Comparison of ENCODE assay signal across 9 cellular contexts in genomic region chr3:195160257-195160898, GRCh38.
A peak's percentile ranks its signal among the peaks of the same experiment; 100 is the strongest.
DNase-seq lines count a peak whose midpoint lies in the region; ATAC-seq, FAIRE-seq and TF ChIP-seq lines count a peak whose summit lies in the region.
"Had no signal": no experiment of that assay in that cellular context is flagged by ENCODE, and none has a peak within 500 bp of the region (broad histone marks: within the 10 kb centered on the region; RNA-seq: fewer than 3 reads in every experiment).

No MANE protein-coding gene starts in this region.

- peak overlapping the region; percentile 8 for H3K9ac ChIP-seq in astrocyte (ENCODE audit: low read length)

- DNase-seq in HT1080 (ENCODE audit: low read depth) (peak; percentile 52), astrocyte (ENCODE audit: low read depth) (no peak), iris pigment epithelial cell (ENCODE audit: low read depth) (peak; percentile 28), suprapubic skin (ENCODE audit: low spot score in 2 of 2) (no peak), RPMI8226 (no peak), DMS 273 (lab: John Stamatoyannopoulos, UW; ENCODE audit: unreplicated experiment) (no peak)
- DNase-seq in activated CD4-positive, alpha-beta T cell treated with anti-CD3 and anti-CD28 coated beads, Interleukin-2, amount 50 U/mL, for 48 hours, result no peak
- DNase-seq: activated gamma-delta T cell treated with Interleukin-2 at 50 U/mL for 16 hours had no signal

- H3K27ac Mint-ChIP-seq in astrocyte (ENCODE audit: unreplicated experiment), result peak overlapping the region; percentile 58

- no peak for TF ChIP-seq EP300 in suprapubic skin (IDR thresholded peaks at IDR 0.05)

- H3K36me3 ChIP-seq in astrocyte (ENCODE audit: insufficient read depth, low read length) (no peaks in the 10 kb centered on the region), suprapubic skin (no peaks in the 10 kb centered on the region)

- H3K4me1 ChIP-seq in astrocyte (ENCODE audit: insufficient read depth, low read length) (peaks cover 22% of the 10 kb centered on the region), suprapubic skin (peaks cover 39% of the 10 kb centered on the region)

- H3K4me1 Mint-ChIP-seq in astrocyte (ENCODE audit: low read depth, unreplicated experiment), result peaks cover 21% of the 10 kb centered on the region

- no peak for TF ChIP-seq CTCF in astrocyte (IDR thresholded peaks at IDR 0.05; ENCODE audit: insufficient read depth, low read depth, low read length)
- no peak for TF ChIP-seq CTCF in suprapubic skin (IDR thresholded peaks at IDR 0.05)

- H4K20me1 ChIP-seq in astrocyte (ENCODE audit: insufficient read depth, low read length), result no peaks in the 10 kb centered on the region

- H3K27me3 ChIP-seq in astrocyte (ENCODE audit: insufficient read depth, low read length), result no peaks in the 10 kb centered on the region
- no peaks in the 10 kb centered on the region for H3K27me3 ChIP-seq in suprapubic skin

- H3K4me2 ChIP-seq in astrocyte (ENCODE audit: low read length), result peak overlapping the region; percentile 44

- H3K27ac ChIP-seq in astrocyte (ENCODE audit: low read depth, low read length) (peak overlapping the region; percentile 0), suprapubic skin (peak overlapping the region; percentile 62)

- H3K36me3 Mint-ChIP-seq in astrocyte (ENCODE audit: low read depth, unreplicated experiment), result no peaks in the 10 kb centered on the region

- ATAC-seq in HG02884 (IDR thresholded peaks at IDR 0.05; ENCODE audit: unreplicated experiment), result no peak

- no peaks in the 10 kb centered on the region for H3K9me3 Mint-ChIP-seq in astrocyte (ENCODE audit: unreplicated experiment)

- no peaks in the 10 kb centered on the region for H3K27me3 Mint-ChIP-seq in astrocyte (ENCODE audit: low read depth, unreplicated experiment)

- H3K4me3 Mint-ChIP-seq in astrocyte (ENCODE audit: unreplicated experiment), result no peak overlapping the region

- H3K9me3 ChIP-seq in astrocyte (ENCODE audit: insufficient read depth, low read depth, low read length), result no peaks in the 10 kb centered on the region
- no peaks in the 10 kb centered on the region for H3K9me3 ChIP-seq in suprapubic skin

- peaks cover 3% of the 10 kb centered on the region for H3K79me2 ChIP-seq in astrocyte (ENCODE audit: insufficient read depth, low read length)

- H2AFZ ChIP-seq in astrocyte (ENCODE audit: low read depth, low read length), result no peak overlapping the region

- WGBS in suprapubic skin, result 65% methylated on average over 5 of the region's 14 CpGs

- H3K4me3 ChIP-seq in astrocyte (ENCODE audit: insufficient read depth, low read depth, low read length) (no peak overlapping the region), suprapubic skin (no peak overlapping the region)

- TF ChIP-seq POLR2A in suprapubic skin (IDR thresholded peaks at IDR 0.05), result no peak

- FAIRE-seq in astrocyte (lab: Jason Lieb, UNC), result no peak

Comparison
In these comparisons a context has a peak if more than half of its experiments do, and no peak if none do; other contexts are left out.
1. DNase-seq: peak in HT1080 (single experiment) and iris pigment epithelial cell (single experiment); none in astrocyte (single experiment), suprapubic skin (0 of 2), RPMI8226 (single experiment), DMS 273 (single experiment) and activated CD4-positive, alpha-beta T cell treated with anti-CD3 and anti-CD28 coated beads, Interleukin-2, amount 50 U/mL, for 48 hours (0 of 2).